36 cellular contexts compared by ENCODE assay signal in genomic region chr12:10853746-10854145, GRCh38. TPM values are rescaled to one million over a fixed set of nuclear protein-coding genes. Genes with fewer than 3 reads are reported as not detected.
"Had no signal": no experiment of that assay in that cellular context is flagged by ENCODE, and none has a peak within 500 bp of the region (broad histone marks: within the 10 kb centered on the region; RNA-seq: fewer than 3 reads in every experiment).

No MANE protein-coding gene starts in this region.

- H3K9me3 ChIP-seq: gastrocnemius medialis, psoas muscle, testis had no signal

- H3K27ac Mint-ChIP-seq: memory B cell; mesothelial cell of epicardium; naive thymus-derived CD4-positive, alpha-beta T cell; nephron; neural progenitor cell; stimulated activated effector memory CD8-positive, alpha-beta T cell treated with anti-CD3 and anti-CD28 coated beads, Interleukin-12 subunit alpha, Interleukin-12 subunit beta, amount 100 ng/mL, for 72 hours; type B pancreatic cell had no signal

- H3K9ac ChIP-seq: neural progenitor cell had no signal

- H3K4me3 ChIP-seq: coronary artery, gastrocnemius medialis, heart right ventricle, lung, mucosa of descending colon, neural progenitor cell, ovary, psoas muscle, sigmoid colon, testis, tibial artery had no signal

- H3K36me3 Mint-ChIP-seq: stimulated activated effector memory CD8-positive, alpha-beta T cell treated with anti-CD3 and anti-CD28 coated beads, Interleukin-12 subunit alpha, Interleukin-12 subunit beta, amount 100 ng/mL, for 72 hours had no signal

- H3K27ac ChIP-seq: coronary artery, gastrocnemius medialis, heart right ventricle, neural progenitor cell, ovary, psoas muscle, sigmoid colon, testis, tibial artery had no signal

- DNase-seq: effector memory CD8-positive, alpha-beta T cell; foreskin fibroblast; gastrocnemius medialis; heart right ventricle; hippocampal formation; islet precursor cell; kidney glomerular epithelial cell; left colon; mucosa of descending colon; naive thymus-derived CD4-positive, alpha-beta T cell; nucleus accumbens; ovary; posterior cingulate gyrus; psoas muscle; sigmoid colon; stimulated activated CD4-positive, alpha-beta T cell treated with anti-CD3 and anti-CD28 coated beads, Interleukin-2, amount 100 ng/mL, for 24 hours; stimulated activated CD4-positive, alpha-beta T cell treated with anti-CD3 and anti-CD28 coated beads, Interleukin-4, amount 100 ng/mL, for 24 hours; stimulated activated naive CD4-positive, alpha-beta T cell treated with Interleukin-2 at 50 U/mL for 16 hours; substantia nigra; testis; tibial artery had no signal

- H3K4me1 ChIP-seq: gastrocnemius medialis, neural progenitor cell, psoas muscle, sigmoid colon, testis had no signal

- H3K4me3 Mint-ChIP-seq: effector memory CD8-positive, alpha-beta T cell; memory B cell; mesothelial cell of epicardium; naive thymus-derived CD4-positive, alpha-beta T cell; nephron; neural progenitor cell; stimulated activated effector memory CD8-positive, alpha-beta T cell treated with anti-CD3 and anti-CD28 coated beads, Interleukin-12 subunit alpha, Interleukin-12 subunit beta, amount 100 ng/mL, for 72 hours; type B pancreatic cell had no signal

- H3K4me2 ChIP-seq: neural progenitor cell had no signal

- H3K27me3 Mint-ChIP-seq: effector memory CD8-positive, alpha-beta T cell; memory B cell; naive thymus-derived CD4-positive, alpha-beta T cell; type B pancreatic cell had no signal

- H3K36me3 ChIP-seq: gastrocnemius medialis, ovary had no signal

- H2AFZ ChIP-seq: neural progenitor cell had no signal

- ATAC-seq: effector memory CD8-positive, alpha-beta T cell; gastrocnemius medialis; left colon; naive thymus-derived CD4-positive, alpha-beta T cell; psoas muscle; right cardiac atrium had no signal

- H3K4me1 Mint-ChIP-seq: memory B cell, mesothelial cell of epicardium, neural progenitor cell had no signal

- H3K27me3 ChIP-seq: gastrocnemius medialis, heart right ventricle, neural progenitor cell, ovary, sigmoid colon, testis, tibial artery had no signal

RNA-seq across cellular contexts. Expression of gene TAS2R10, which starts 27.6 kb away (rescaled TPM):
- total RNA-seq: left colon, psoas muscle had no signal
- polyA plus RNA-seq: esophagus; naive thymus-derived CD4-positive, alpha-beta T cell; right cardiac atrium; urinary bladder had no signal

RNA-seq across cellular contexts. Expression of gene TAS2R9, which starts 43.8 kb away (rescaled TPM):
- total RNA-seq: dermis microvascular lymphatic vessel endothelial cell; heart right ventricle; left colon; lung; mucosa of descending colon; naive thymus-derived CD4-positive, alpha-beta T cell; psoas muscle; right cardiac atrium; sigmoid colon; testis had no signal
- polyA plus RNA-seq: esophagus; heart right ventricle; liver; lung; naive thymus-derived CD4-positive, alpha-beta T cell; ovary; psoas muscle; right cardiac atrium; sigmoid colon; urinary bladder had no signal

RNA-seq across cellular contexts. Expression of gene TAS2R8, which starts 46.7 kb away (rescaled TPM):
- total RNA-seq: dermis microvascular lymphatic vessel endothelial cell; glomerular endothelial cell; heart right ventricle; left colon; lung; mucosa of descending colon; naive thymus-derived CD4-positive, alpha-beta T cell; ovary; psoas muscle; right cardiac atrium; skeletal muscle tissue; testis had no signal
- polyA plus RNA-seq: esophagus; heart right ventricle; liver; lung; naive thymus-derived CD4-positive, alpha-beta T cell; ovary; psoas muscle; right cardiac atrium; sigmoid colon; urinary bladder had no signal
